Comparison of ENCODE assay signal across 21 cellular contexts in genomic region chr12:42779186-42779859, GRCh38.
DNase-seq lines count a peak whose midpoint lies in the region; ATAC-seq and TF ChIP-seq lines count a peak whose summit lies in the region.
"Had no signal": no experiment of that assay in that cellular context is flagged by ENCODE, and none has a peak within 500 bp of the region (broad histone marks: within the 10 kb centered on the region; RNA-seq: fewer than 3 reads in every experiment).

No MANE protein-coding gene starts in this region.

- H3K9ac ChIP-seq in neural cell (ENCODE audit: low read length) (no peak overlapping the region), endodermal cell (ENCODE audit: extremely low read depth, low read length, poor library complexity, severe bottlenecking) (no peak overlapping the region)

- ATAC-seq in GM19452 (IDR thresholded peaks at IDR 0.05; ENCODE audit: unreplicated experiment) (no peak), HG02885 (IDR thresholded peaks at IDR 0.05; ENCODE audit: poor library complexity, unreplicated experiment) (no peak)
- ATAC-seq: T-cell had no signal

- H3K27ac Mint-ChIP-seq in endodermal cell, result no peak overlapping the region
- H3K27ac Mint-ChIP-seq: brain, T-cell had no signal

- H3K9me3 ChIP-seq in neural cell (ENCODE audit: low read length) (no peaks in the 10 kb centered on the region), endodermal cell (ENCODE audit: control insufficient read depth, low read length) (no peaks in the 10 kb centered on the region)

- TF ChIP-seq EP300 in neural cell (conservative IDR thresholded peaks at IDR 0.05; ENCODE audit: poor library complexity, severe bottlenecking), result no peak

- H3K36me3 ChIP-seq in neural cell (ENCODE audit: insufficient read depth, low read length) (no peaks in the 10 kb centered on the region), endodermal cell (ENCODE audit: control insufficient read depth, insufficient read depth, low read length) (no peaks in the 10 kb centered on the region)
- H3K36me3 ChIP-seq: WERI-Rb-1 had no signal

- H3K27ac ChIP-seq in epithelial cell of prostate (peak overlapping the region; percentile 20), neural cell (ENCODE audit: low read length) (peak overlapping the region; percentile 26), endodermal cell (ENCODE audit: low read depth, low read length) (no peak overlapping the region)
- H3K27ac ChIP-seq: WERI-Rb-1 had no signal

- H3K4me3 ChIP-seq in neural cell (ENCODE audit: low read length), result no peak overlapping the region
- H3K4me3 ChIP-seq in endodermal cell (ENCODE audit: low read length), result no peak overlapping the region

- no peaks in the 10 kb centered on the region for H4K20me1 ChIP-seq in neural cell (ENCODE audit: insufficient read depth)

- H3K9me2 ChIP-seq in neural cell (ENCODE audit: insufficient read depth, low read length), result no peaks in the 10 kb centered on the region

- H3K79me2 ChIP-seq in neural cell (replicated peaks; ENCODE audit: insufficient read depth, low read length), result no peaks in the 10 kb centered on the region

- peaks cover 26% of the 10 kb centered on the region for H3K4me1 Mint-ChIP-seq in endodermal cell
- H3K4me1 Mint-ChIP-seq: T-cell had no signal

- H3K36me3 Mint-ChIP-seq in endodermal cell (ENCODE audit: low read depth), result no peaks in the 10 kb centered on the region
- H3K36me3 Mint-ChIP-seq: brain, T-cell had no signal

- no peak overlapping the region for H3K4me3 Mint-ChIP-seq in endodermal cell
- H3K4me3 Mint-ChIP-seq: brain, T-cell had no signal

- no peak for TF ChIP-seq RAD21 in neural cell (conservative IDR thresholded peaks at IDR 0.05)

- H3K9me3 Mint-ChIP-seq in endodermal cell, result no peaks in the 10 kb centered on the region
- H3K9me3 Mint-ChIP-seq: brain, T-cell had no signal

- peaks cover 50% of the 10 kb centered on the region for H3K27me3 Mint-ChIP-seq in endodermal cell (ENCODE audit: insufficient read depth)
- H3K27me3 Mint-ChIP-seq: T-cell had no signal

- TF ChIP-seq CTCF in neural cell (IDR thresholded peaks at IDR 0.05; ENCODE audit: poor library complexity, severe bottlenecking), result no peak
- TF ChIP-seq CTCF in endodermal cell (conservative IDR thresholded peaks at IDR 0.05), result no peak

- H2AFZ ChIP-seq in neural cell (ENCODE audit: low read depth, low read length), result no peak overlapping the region

- peak; percentile 71 for DNase-seq in COLO829 (ENCODE audit: low spot score)
- peak; percentile 73 to 86 for DNase-seq in NCI-H446 (lab: John Stamatoyannopoulos, UW)
- DNase-seq in epithelial cell of prostate (ENCODE audit: low read depth, low spot score), result peak; percentile 49
- no peak for DNase-seq in dermis blood vessel endothelial cell
- DNase-seq in endodermal cell, result no peak
- DNase-seq: DND-41; effector memory CD4-positive, alpha-beta T cell; H7; head of caudate nucleus; islet precursor cell; NCI-H1436 treated with DMSO at 0.1 percent for 48 hours; NCI-H510A; occipital lobe; OCI-M1; stimulated activated naive CD4-positive, alpha-beta T cell treated with Interleukin-2 at 50 U/mL for 16 hours; T-cell; WERI-Rb-1 had no signal

- 91 to 94% methylated on average over 7 of the region's 7 CpGs for WGBS in endodermal cell (ENCODE audit: insufficient coverage in 1 of 2, insufficient read length in 1 of 2), 2 experiments

- peaks cover 9% of the 10 kb centered on the region for H3K4me1 ChIP-seq in endodermal cell (ENCODE audit: control insufficient read depth, insufficient read depth, low read length)

- no peak overlapping the region for H3K4me2 ChIP-seq in neural cell (ENCODE audit: low read length)

- H3K27me3 ChIP-seq in neural cell (ENCODE audit: insufficient read depth, low read depth, low read length), result no peaks in the 10 kb centered on the region
- peaks cover 18% of the 10 kb centered on the region for H3K27me3 ChIP-seq in endodermal cell (ENCODE audit: control insufficient read depth, insufficient read depth, low read length, poor library complexity, severe bottlenecking)

- no peaks in the 10 kb centered on the region for H3F3A ChIP-seq in neural cell (ENCODE audit: insufficient read depth, low read length, poor library complexity, severe bottlenecking)

TF ChIP-seq in neural cell, 6 proteins besides CTCF, POLR2A, EP300 and RAD21:
- TF ChIP-seq SMC3 (conservative IDR thresholded peaks at IDR 0.05; ENCODE audit: poor library complexity) (no peak), EZH2 (IDR thresholded peaks at IDR 0.05; ENCODE audit: borderline replicate concordance, insufficient read depth, low read length, poor library complexity, severe bottlenecking) (no peak), POLR2AphosphoS5 (IDR thresholded peaks at IDR 0.05) (no peak), TAF1 (IDR thresholded peaks at IDR 0.05; ENCODE audit: low read depth) (no peak), MXI1 (conservative IDR thresholded peaks at IDR 0.05; ENCODE audit: poor library complexity, severe bottlenecking) (no peak), REST (IDR thresholded peaks at IDR 0.05; ENCODE audit: borderline replicate concordance) (no peak)

Comparison
In these comparisons a context has a peak if more than half of its experiments do, and no peak if none do; other contexts are left out.
1. DNase-seq: peak in COLO829 (single experiment), NCI-H446 (2 of 2) and epithelial cell of prostate (single experiment); none in dermis blood vessel endothelial cell (single experiment) and endodermal cell (single experiment).